Comparison of ENCODE assay signal across 28 cellular contexts in genomic region chr7:16210171-16210570, GRCh38.
"Had no signal": no experiment of that assay in that cellular context is flagged by ENCODE, and none has a peak within 500 bp of the region (broad histone marks: within the 10 kb centered on the region; RNA-seq: fewer than 3 reads in every experiment).

No MANE protein-coding gene starts in this region.

- H3K4me3 ChIP-seq: pancreas, prostate gland, right lobe of liver, sigmoid colon, stomach, thoracic aorta, thyroid gland, tibial nerve, upper lobe of right lung, uterus had no signal

- H3K27ac ChIP-seq: neutrophil, pancreas, prostate gland, right lobe of liver, sigmoid colon, stomach, thoracic aorta, thyroid gland, tibial nerve, upper lobe of right lung, uterus had no signal

- H3K4me1 ChIP-seq: pancreas, prostate gland, right lobe of liver, sigmoid colon, stomach, thyroid gland, tibial nerve, upper lobe of right lung, uterus had no signal

- H3K27ac Mint-ChIP-seq: naive thymus-derived CD8-positive, alpha-beta T cell; natural killer cell treated with Interleukin-12 subunit alpha and Interleukin-12 subunit beta and Interleukin-15 and Interleukin-18, amount 100 ng/mL, for 72 hours; nephron progenitor cell; stimulated activated effector memory CD8-positive, alpha-beta T cell treated with anti-CD3 and anti-CD28 coated beads, Interleukin-12 subunit alpha, Interleukin-12 subunit beta, amount 100 ng/mL, for 72 hours; stimulated activated naive B cell treated with anti-CD40 and anti-IgM and Interleukin-4, amounts not matched to agents 10 μg/mL and 1 μg/mL and 100 μg/mL, for 72 hours; stimulated activated naive CD8-positive, alpha-beta T cell treated with anti-CD3 and anti-CD28 coated beads, Interleukin-15, Interleukin-2, amounts not matched to agents 100 ng/mL and 50 ng/mL, for 24 hours; type B pancreatic cell had no signal

- H3K27me3 ChIP-seq: neutrophil, pancreas, right lobe of liver, sigmoid colon, stomach, thyroid gland, tibial nerve, upper lobe of right lung, uterus had no signal

- H3K4me3 Mint-ChIP-seq: naive thymus-derived CD8-positive, alpha-beta T cell; natural killer cell treated with Interleukin-12 subunit alpha and Interleukin-12 subunit beta and Interleukin-15 and Interleukin-18, amount 100 ng/mL, for 72 hours; nephron progenitor cell; neural crest cell; stimulated activated effector memory CD8-positive, alpha-beta T cell treated with anti-CD3 and anti-CD28 coated beads, Interleukin-12 subunit alpha, Interleukin-12 subunit beta, amount 100 ng/mL, for 72 hours; stimulated activated naive B cell treated with anti-CD40 and anti-IgM and Interleukin-4, amounts not matched to agents 10 μg/mL and 1 μg/mL and 100 μg/mL, for 72 hours; stimulated activated naive CD8-positive, alpha-beta T cell treated with anti-CD3 and anti-CD28 coated beads, Interleukin-15, Interleukin-2, amounts not matched to agents 100 ng/mL and 50 ng/mL, for 24 hours; type B pancreatic cell had no signal

- H3K36me3 ChIP-seq: neutrophil, pancreas, prostate gland, right lobe of liver, sigmoid colon, thoracic aorta, thyroid gland, upper lobe of right lung, uterus had no signal

- H3K36me3 Mint-ChIP-seq: naive thymus-derived CD8-positive, alpha-beta T cell; natural killer cell treated with Interleukin-12 subunit alpha and Interleukin-12 subunit beta and Interleukin-15 and Interleukin-18, amount 100 ng/mL, for 72 hours; stimulated activated effector memory CD8-positive, alpha-beta T cell treated with anti-CD3 and anti-CD28 coated beads, Interleukin-12 subunit alpha, Interleukin-12 subunit beta, amount 100 ng/mL, for 72 hours; stimulated activated naive B cell treated with anti-CD40 and anti-IgM and Interleukin-4, amounts not matched to agents 10 μg/mL and 1 μg/mL and 100 μg/mL, for 72 hours; type B pancreatic cell had no signal

- H3K4me1 Mint-ChIP-seq: naive thymus-derived CD8-positive, alpha-beta T cell; nephron progenitor cell; stimulated activated effector memory CD8-positive, alpha-beta T cell treated with anti-CD3 and anti-CD28 coated beads, Interleukin-12 subunit alpha, Interleukin-12 subunit beta, amount 100 ng/mL, for 72 hours; stimulated activated naive B cell treated with anti-CD40 and anti-IgM and Interleukin-4, amounts not matched to agents 10 μg/mL and 1 μg/mL and 100 μg/mL, for 72 hours had no signal

- H3K27me3 Mint-ChIP-seq: naive thymus-derived CD8-positive, alpha-beta T cell; natural killer cell treated with Interleukin-12 subunit alpha and Interleukin-12 subunit beta and Interleukin-15 and Interleukin-18, amount 100 ng/mL, for 72 hours; stimulated activated naive B cell treated with anti-CD40 and anti-IgM and Interleukin-4, amounts not matched to agents 10 μg/mL and 1 μg/mL and 100 μg/mL, for 72 hours; stimulated activated naive CD8-positive, alpha-beta T cell treated with anti-CD3 and anti-CD28 coated beads, Interleukin-15, Interleukin-2, amounts not matched to agents 100 ng/mL and 50 ng/mL, for 24 hours; type B pancreatic cell had no signal

- FAIRE-seq: pancreas, small intestine had no signal

- DNase-seq: naive thymus-derived CD8-positive, alpha-beta T cell; nephron progenitor cell; nucleus accumbens; pancreas; retina; right cardiac atrium; right lobe of liver; sigmoid colon; small intestine; stimulated activated CD4-positive, alpha-beta T cell treated with anti-CD3 and anti-CD28 coated beads, Interleukin-15, amount 100 ng/mL, for 24 hours; stimulated activated CD4-positive, alpha-beta T cell treated with anti-CD3 and anti-CD28 coated beads, Interleukin-2, amount 100 ng/mL, for 24 hours; stimulated activated CD4-positive, alpha-beta T cell treated with anti-CD3 and anti-CD28 coated beads, Interleukin-2, amount 100 ng/mL, for 48 hours; stimulated activated CD4-positive, alpha-beta T cell treated with anti-CD3 and anti-CD28 coated beads, Interleukin-4, amount 100 ng/mL, for 24 hours; stimulated activated naive B cell treated with anti-CD40 and anti-IgM and Interleukin-4, amounts not matched to agents 10 μg/mL and 1 μg/mL and 100 μg/mL, for 72 hours; stimulated activated naive CD4-positive, alpha-beta T cell treated with Interleukin-2 at 50 U/mL for 16 hours; stomach; thyroid gland; upper lobe of right lung; uterus had no signal

- ATAC-seq: naive thymus-derived CD8-positive, alpha-beta T cell; natural killer cell treated with Interleukin-12 subunit alpha and Interleukin-12 subunit beta and Interleukin-15 and Interleukin-18, amount 100 ng/mL, for 72 hours; pancreas; right cardiac atrium; right lobe of liver; stimulated activated effector memory CD8-positive, alpha-beta T cell treated with anti-CD3 and anti-CD28 coated beads, Interleukin-12 subunit alpha, Interleukin-12 subunit beta, amount 100 ng/mL, for 72 hours; stimulated activated naive B cell treated with anti-CD40 and anti-IgM and Interleukin-4, amounts not matched to agents 10 μg/mL and 1 μg/mL and 100 μg/mL, for 72 hours; upper lobe of right lung had no signal

- H3K9me3 Mint-ChIP-seq: natural killer cell treated with Interleukin-12 subunit alpha and Interleukin-12 subunit beta and Interleukin-15 and Interleukin-18, amount 100 ng/mL, for 72 hours; nephron progenitor cell; neural crest cell; stimulated activated effector memory CD8-positive, alpha-beta T cell treated with anti-CD3 and anti-CD28 coated beads, Interleukin-12 subunit alpha, Interleukin-12 subunit beta, amount 100 ng/mL, for 72 hours; stimulated activated naive B cell treated with anti-CD40 and anti-IgM and Interleukin-4, amounts not matched to agents 10 μg/mL and 1 μg/mL and 100 μg/mL, for 72 hours; stimulated activated naive CD8-positive, alpha-beta T cell treated with anti-CD3 and anti-CD28 coated beads, Interleukin-15, Interleukin-2, amounts not matched to agents 100 ng/mL and 50 ng/mL, for 24 hours; type B pancreatic cell had no signal

- H3K9me3 ChIP-seq: neutrophil, pancreas, prostate gland, right lobe of liver, sigmoid colon, stomach, thoracic aorta, thyroid gland, tibial nerve, upper lobe of right lung had no signal
